8 cellular contexts compared by ENCODE assay signal in the genomic region with DNA sequence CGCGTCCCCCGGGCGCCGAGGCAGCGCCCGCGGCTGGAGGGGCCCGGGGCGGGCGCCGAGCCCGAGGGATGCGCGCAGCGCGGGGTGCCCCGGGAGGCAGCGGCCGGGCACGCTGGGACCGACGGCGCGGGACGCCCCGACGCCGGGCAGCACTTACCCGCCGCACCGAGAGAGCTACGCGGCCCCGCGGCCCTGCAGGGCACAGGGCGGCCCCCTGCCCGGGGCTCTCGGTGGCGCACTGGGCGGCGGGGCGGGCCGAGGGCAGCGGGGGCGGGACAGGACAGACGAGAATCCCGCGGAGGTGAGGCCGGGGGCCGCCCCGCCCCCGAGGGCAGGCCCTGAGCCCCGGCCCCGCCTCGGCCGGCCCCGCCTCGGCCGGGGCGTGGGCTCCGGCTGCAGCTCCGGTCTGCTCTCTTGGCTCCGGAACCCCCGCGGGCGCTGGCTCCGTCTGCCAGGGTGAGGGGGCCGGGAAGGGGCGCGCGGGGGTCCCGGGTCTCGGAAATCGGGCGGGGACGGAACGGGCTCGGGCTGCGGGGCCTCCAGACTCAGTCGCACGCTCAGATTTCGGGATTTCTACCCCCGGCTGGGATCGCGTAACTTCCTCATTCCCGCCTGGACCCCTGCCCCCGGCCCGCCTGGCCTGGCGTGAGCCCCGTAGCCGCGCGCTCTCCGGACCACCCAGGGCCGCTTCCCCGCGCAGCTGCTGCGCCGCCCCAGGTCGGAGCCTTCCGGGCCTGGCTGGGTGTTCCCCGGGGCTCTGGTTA. TPM values are rescaled to one million over a fixed set of nuclear protein-coding genes. Genes with fewer than 3 reads are reported as not detected.
A peak's percentile ranks its signal among the peaks of the same experiment; 100 is the strongest.
DNase-seq lines count a peak whose midpoint lies in the region; ATAC-seq and TF ChIP-seq lines count a peak whose summit lies in the region.

A gene with protein sequence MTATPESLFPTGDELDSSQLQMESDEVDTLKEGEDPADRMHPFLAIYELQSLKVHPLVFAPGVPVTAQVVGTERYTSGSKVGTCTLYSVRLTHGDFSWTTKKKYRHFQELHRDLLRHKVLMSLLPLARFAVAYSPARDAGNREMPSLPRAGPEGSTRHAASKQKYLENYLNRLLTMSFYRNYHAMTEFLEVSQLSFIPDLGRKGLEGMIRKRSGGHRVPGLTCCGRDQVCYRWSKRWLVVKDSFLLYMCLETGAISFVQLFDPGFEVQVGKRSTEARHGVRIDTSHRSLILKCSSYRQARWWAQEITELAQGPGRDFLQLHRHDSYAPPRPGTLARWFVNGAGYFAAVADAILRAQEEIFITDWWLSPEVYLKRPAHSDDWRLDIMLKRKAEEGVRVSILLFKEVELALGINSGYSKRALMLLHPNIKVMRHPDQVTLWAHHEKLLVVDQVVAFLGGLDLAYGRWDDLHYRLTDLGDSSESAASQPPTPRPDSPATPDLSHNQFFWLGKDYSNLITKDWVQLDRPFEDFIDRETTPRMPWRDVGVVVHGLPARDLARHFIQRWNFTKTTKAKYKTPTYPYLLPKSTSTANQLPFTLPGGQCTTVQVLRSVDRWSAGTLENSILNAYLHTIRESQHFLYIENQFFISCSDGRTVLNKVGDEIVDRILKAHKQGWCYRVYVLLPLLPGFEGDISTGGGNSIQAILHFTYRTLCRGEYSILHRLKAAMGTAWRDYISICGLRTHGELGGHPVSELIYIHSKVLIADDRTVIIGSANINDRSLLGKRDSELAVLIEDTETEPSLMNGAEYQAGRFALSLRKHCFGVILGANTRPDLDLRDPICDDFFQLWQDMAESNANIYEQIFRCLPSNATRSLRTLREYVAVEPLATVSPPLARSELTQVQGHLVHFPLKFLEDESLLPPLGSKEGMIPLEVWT (plus strand): TSS at position 383 of the 764 bp plus-strand sequence. CDS start 621 bp downstream, outside the sequence.

- no peaks in the 10 kb centered on the region for H3K79me2 ChIP-seq in OCI-LY7 (ENCODE audit: insufficient read depth, low read depth, low read length)

- H3K4me3 ChIP-seq in OCI-LY7 (ENCODE audit: low read depth, low read length, poor library complexity, severe bottlenecking) (peak within 1 kb of the TSS; percentile 86), epithelial cell of proximal tubule (ENCODE audit: low read depth, low read length) (peak within 1 kb of the TSS; percentile 85)

- DNase-seq in CD1c-positive myeloid dendritic cell (ENCODE audit: extremely low spot score) = peak; percentile 93
- DNase-seq in OCI-LY7 (ENCODE audit: low spot score) = peak; percentile 91
- peak; percentile 89 for DNase-seq in activated T-cell treated with anti-CD3 and anti-CD28 coated beads for 48 hours (ENCODE audit: low read depth)
- no peak for DNase-seq in epithelial cell of proximal tubule (ENCODE audit: low read depth)
- DNase-seq in mucosa of gallbladder (ENCODE audit: low spot score) = peak; percentile 82
- DNase-seq in stimulated activated CD8-positive, alpha-beta memory T cell treated with anti-CD3 and anti-CD28 coated beads, Interleukin-4, amount 100 ng/mL, for 1 hour (ENCODE audit: low read depth in 2 of 2, low spot score in 1 of 2) = peak; percentile 54 to 71

- intact Hi-C loops in OCI-LY7 (cut with micrococcal nuclease; ENCODE audit: unreplicated experiment) = loop anchor here (1.0 to 2.0 kb wide), 2 partner anchors 11 to 26 kb away; a partner anchor contains a TSS

- H3K27ac ChIP-seq in OCI-LY7 (ENCODE audit: low read depth, low read length, poor library complexity, severe bottlenecking) = no peak within 1 kb of the TSS

- no peaks in the 10 kb centered on the region for H3K9me2 ChIP-seq in OCI-LY7 (ENCODE audit: insufficient read depth, low read length)

- H3K9me3 ChIP-seq in OCI-LY7 (ENCODE audit: low read length) = no peaks in the 10 kb centered on the region

- POLR2A ChIA-PET in OCI-LY7 (lab: Charles Lee) = interaction anchor here (0.6 to 1.0 kb wide), 2 partner anchors 17 to 381 kb away, joined by 3 read pairs; no protein-coding TSS in a partner anchor

- ATAC-seq in GM19351 (IDR thresholded peaks at IDR 0.05; ENCODE audit: unreplicated experiment) (peak; percentile 95), HG03521 (IDR thresholded peaks at IDR 0.05; ENCODE audit: unreplicated experiment) (peak; percentile 87)

- no peaks in the 10 kb centered on the region for H4K20me1 ChIP-seq in OCI-LY7 (ENCODE audit: insufficient read depth, low read length)

- H3K36me3 ChIP-seq in OCI-LY7 (ENCODE audit: insufficient read depth, low read length) = no peaks in the 10 kb centered on the region

- BruUV-seq in OCI-LY7 (replicated peaks; lab: Mats Ljungman, UMichigan) = no TSS peak

- peak within 1 kb of the TSS; percentile 93 for H3K4me2 ChIP-seq in OCI-LY7 (ENCODE audit: low read length)

- H3K4me1 ChIP-seq in OCI-LY7 (ENCODE audit: insufficient read depth, low read length, poor library complexity, severe bottlenecking) = peaks cover 12% of the 10 kb centered on the region

- CTCF ChIA-PET in OCI-LY7 (lab: Charles Lee; ENCODE audit: unreplicated experiment) = no interaction called here

- H2AFZ ChIP-seq in OCI-LY7 (ENCODE audit: low read length) = peak within 1 kb of the TSS; percentile 90

- TF ChIP-seq CTCF in OCI-LY7 (conservative IDR thresholded peaks at IDR 0.05; ENCODE audit: low read length) = no peak
- TF ChIP-seq CTCF in epithelial cell of proximal tubule (conservative IDR thresholded peaks at IDR 0.05; ENCODE audit: low read depth, low read length) = no peak

RNA-seq across cellular contexts. Expression of the gene that starts here (rescaled TPM):
- total RNA-seq in OCI-LY7 (2014; rRNA removed; shearing (Covaris generic)) = 6.6 and 10.2 TPM in 2 replicates
- total RNA-seq in OCI-LY7 (2022) = 13.5 and 18.7 TPM in 2 replicates
- 15.7 and 19.5 TPM in 2 replicates for total RNA-seq in epithelial cell of proximal tubule
- 48.7 TPM for total RNA-seq in mucosa of gallbladder
